20 cellular contexts compared by ENCODE assay signal in the genomic region with DNA sequence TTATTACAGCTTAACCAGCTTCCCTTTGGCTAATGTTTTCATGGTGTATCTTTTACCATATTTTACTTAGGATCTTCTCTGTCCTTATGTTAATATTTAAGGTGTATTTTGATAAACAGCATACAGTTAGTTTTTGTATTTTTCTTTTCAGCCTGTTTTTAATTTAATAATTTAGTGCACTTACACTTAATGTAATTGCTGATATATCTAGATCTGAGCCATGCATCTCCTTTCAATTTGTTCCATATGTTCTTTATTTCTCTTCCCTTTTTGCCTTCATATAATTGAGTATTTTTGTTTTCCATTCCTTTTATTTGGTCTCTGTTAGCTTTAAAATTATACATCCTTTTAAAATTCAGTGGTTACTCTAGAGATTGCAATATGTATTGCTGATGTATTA.
A peak's percentile ranks its signal among the peaks of the same experiment; 100 is the strongest.
DNase-seq lines count a peak whose midpoint lies in the region; ATAC-seq, FAIRE-seq and TF ChIP-seq lines count a peak whose summit lies in the region.
"Had no signal": no experiment of that assay in that cellular context is flagged by ENCODE, and none has a peak within 500 bp of the region (broad histone marks: within the 10 kb centered on the region; RNA-seq: fewer than 3 reads in every experiment).

No MANE protein-coding gene starts in this region.

- DNase-seq in K562 (ENCODE audit: extremely low read depth in 1 of 4, low spot score in 3 of 4): no peak
- DNase-seq in CD8-positive, alpha-beta memory T cell: no peak
- DNase-seq: 8988T; Calu3; CD4-positive, alpha-beta memory T cell; DMS79 treated with DMSO at 0.1 percent for 48 hours; GOT3; H7; HFFc6; IMR-90 had no signal

- no peak for TF ChIP-seq EP300 in K562 (IDR thresholded peaks at IDR 0.05; ENCODE audit: low read length)

- H2AFZ ChIP-seq in K562 (ENCODE audit: low read depth, low read length): no peak overlapping the region

- no peak overlapping the region for H3K9ac ChIP-seq in K562 (ENCODE audit: insufficient read depth in 1 of 2, low read depth in 2 of 2, low read length in 2 of 2)
- H3K9ac ChIP-seq: BLaER1 had no signal

- no TSS peak for BruUV-seq in K562 (replicated peaks; lab: Mats Ljungman, UMichigan)

- no peak overlapping the region for H3K4me3 ChIP-seq in K562
- H3K4me3 ChIP-seq in CD8-positive, alpha-beta memory T cell (ENCODE audit: low read length): no peak overlapping the region
- H3K4me3 ChIP-seq: BLaER1, GM12878 had no signal

- H3K36me3 ChIP-seq in K562 (ENCODE audit: control insufficient read depth, insufficient read depth, low read length): peaks cover 61% of the 10 kb centered on the region
- peaks cover 6% of the 10 kb centered on the region for H3K36me3 ChIP-seq in CD8-positive, alpha-beta memory T cell (ENCODE audit: insufficient read depth, low read length)

- H3K27me3 ChIP-seq in K562 (ENCODE audit: control insufficient read depth in 2 of 2, insufficient read depth in 2 of 2, low read length in 2 of 2): no peaks in the 10 kb centered on the region
- no peaks in the 10 kb centered on the region for H3K27me3 ChIP-seq in CD8-positive, alpha-beta memory T cell (ENCODE audit: insufficient read depth, low read length, poor library complexity, severe bottlenecking)
- H3K27me3 ChIP-seq: BLaER1 had no signal

- no peak overlapping the region for H3K4me2 ChIP-seq in K562 (ENCODE audit: insufficient read depth, low read length)
- H3K4me2 ChIP-seq: BLaER1 had no signal

- no peaks in the 10 kb centered on the region; the same call in 1 of the 2 replicates for H4K20me1 ChIP-seq in K562 (replicated peaks; ENCODE audit: control insufficient read depth, insufficient read depth, low read length)
- H4K20me1 ChIP-seq: BLaER1 had no signal

- no peaks in the 10 kb centered on the region for H3K9me3 Mint-ChIP-seq in stimulated activated memory B cell treated with anti-CD40 and anti-IgM and Interleukin-4, amounts not matched to agents 10 μg/mL and 1 μg/mL and 100 μg/mL, for 72 hours
- no peaks in the 10 kb centered on the region for H3K9me3 Mint-ChIP-seq in CD8-positive, alpha-beta memory T cell
- H3K9me3 Mint-ChIP-seq: CD14-positive monocyte; CD4-positive, alpha-beta memory T cell; HFFc6 had no signal

- no peaks in the 10 kb centered on the region for H3K9me3 ChIP-seq in K562 (replicated peaks; ENCODE audit: control insufficient read depth, insufficient read depth, low read depth, low read length)
- no peaks in the 10 kb centered on the region for H3K9me3 ChIP-seq in CD8-positive, alpha-beta memory T cell (ENCODE audit: low read length)
- H3K9me3 ChIP-seq: BLaER1 had no signal

- TF ChIP-seq CTCF in K562 (IDR thresholded peaks at IDR 0.05 in 2 of 3, conservative IDR thresholded peaks at IDR 0.05 in 1 of 3; ENCODE audit: insufficient read depth in 2 of 3, low read depth in 1 of 3, low read length in 3 of 3): no peak

- intact Hi-C loops in K562 (cut with micrococcal nuclease): loop anchor here (5.0 to 10.0 kb wide), 2 partner anchors 370 to 898 kb away; no protein-coding TSS in a partner anchor

- no peak for TF ChIP-seq POLR2A in K562 (conservative IDR thresholded peaks at IDR 0.05)

- H3K4me1 Mint-ChIP-seq in stimulated activated memory B cell treated with anti-CD40 and anti-IgM and Interleukin-4, amounts not matched to agents 10 μg/mL and 1 μg/mL and 100 μg/mL, for 72 hours: no peaks in the 10 kb centered on the region
- H3K4me1 Mint-ChIP-seq in CD8-positive, alpha-beta memory T cell: peaks cover 0 to 10% (median 10%) of the 10 kb centered on the region in 3 donors
- H3K4me1 Mint-ChIP-seq: CD14-positive monocyte had no signal

- CTCF ChIA-PET in K562 (lab: Yijun Ruan, JAX; ENCODE audit: low intra/inter-chr PET ratio): no interaction called here
- CTCF ChIA-PET in CD8-positive, alpha-beta memory T cell (lab: Charles Lee): no interaction called here

- no peaks in the 10 kb centered on the region for H3K27me3 Mint-ChIP-seq in stimulated activated memory B cell treated with anti-CD40 and anti-IgM and Interleukin-4, amounts not matched to agents 10 μg/mL and 1 μg/mL and 100 μg/mL, for 72 hours
- H3K27me3 Mint-ChIP-seq in CD8-positive, alpha-beta memory T cell: no peaks in the 10 kb centered on the region
- H3K27me3 Mint-ChIP-seq: CD4-positive, alpha-beta memory T cell had no signal

- ATAC-seq in SK-N-SH treated with all-trans-retinoic acid at 6 μM for 48 hours (no peak), K562 (no peak), GM18517 (IDR thresholded peaks at IDR 0.05; ENCODE audit: unreplicated experiment) (no peak), GM21786 (IDR thresholded peaks at IDR 0.05; ENCODE audit: unreplicated experiment) (no peak)
- no peak for ATAC-seq in stimulated activated memory B cell treated with anti-CD40 and anti-IgM and Interleukin-4, amounts not matched to agents 10 μg/mL and 1 μg/mL and 100 μg/mL, for 72 hours
- ATAC-seq: GM12878, HCT116 had no signal

- no peaks in the 10 kb centered on the region for H3K79me2 ChIP-seq in K562 (ENCODE audit: control insufficient read depth, insufficient read depth, low read length)

- peak overlapping the region; percentile 36 for H3K27ac Mint-ChIP-seq in stimulated activated memory B cell treated with anti-CD40 and anti-IgM and Interleukin-4, amounts not matched to agents 10 μg/mL and 1 μg/mL and 100 μg/mL, for 72 hours
- H3K27ac Mint-ChIP-seq in CD8-positive, alpha-beta memory T cell: peak overlapping the region in 2 of 8 donors; percentile 8 to 61
- H3K27ac Mint-ChIP-seq: CD14-positive monocyte, HFFc6 had no signal

- TF ChIP-seq RAD21 in K562 (CRISPR knock-in tag; conservative IDR thresholded peaks at IDR 0.05 in 1 of 2, IDR thresholded peaks at IDR 0.05 in 1 of 2): no peak

- POLR2A ChIA-PET in K562 (lab: Yijun Ruan, JAX): no interaction called here
- POLR2A ChIA-PET in CD8-positive, alpha-beta memory T cell (lab: Charles Lee): no interaction called here

- peak; percentile 6 for FAIRE-seq in G401.6 (lab: Jason Lieb, UNC)
- no peak for FAIRE-seq in K562 (lab: Jason Lieb, UNC)
- FAIRE-seq: GM12878, HTR-8/SVneo had no signal

- no peak overlapping the region for H3K27ac ChIP-seq in K562 (ENCODE audit: extremely low read depth, low read depth, low read length)
- no peak overlapping the region for H3K27ac ChIP-seq in CD8-positive, alpha-beta memory T cell (ENCODE audit: low read depth, low read length)
- H3K27ac ChIP-seq: BLaER1 had no signal

- peaks cover 52% of the 10 kb centered on the region for H3K36me3 Mint-ChIP-seq in stimulated activated memory B cell treated with anti-CD40 and anti-IgM and Interleukin-4, amounts not matched to agents 10 μg/mL and 1 μg/mL and 100 μg/mL, for 72 hours
- H3K36me3 Mint-ChIP-seq in CD8-positive, alpha-beta memory T cell: peaks cover 8 to 42% (median 14%) of the 10 kb centered on the region in 3 donors

- in situ Hi-C loops in K562 (cut with MboI): loop anchor here (10.0 kb wide), 2 partner anchors 200 to 900 kb away; no protein-coding TSS in a partner anchor

- no peaks in the 10 kb centered on the region for H3K4me1 ChIP-seq in K562 (replicated peaks in 1 of 2; ENCODE audit: control insufficient read depth in 2 of 2, insufficient read depth in 2 of 2, low read length in 2 of 2)
- H3K4me1 ChIP-seq in CD8-positive, alpha-beta memory T cell (ENCODE audit: insufficient read depth, low read length): no peaks in the 10 kb centered on the region
- H3K4me1 ChIP-seq: BLaER1 had no signal

- no peaks in the 10 kb centered on the region for H3K9me1 ChIP-seq in K562 (ENCODE audit: control insufficient read depth, insufficient read depth, low read length)

- H3K4me3 Mint-ChIP-seq in stimulated activated memory B cell treated with anti-CD40 and anti-IgM and Interleukin-4, amounts not matched to agents 10 μg/mL and 1 μg/mL and 100 μg/mL, for 72 hours: no peak overlapping the region
- H3K4me3 Mint-ChIP-seq in CD8-positive, alpha-beta memory T cell: no peak overlapping the region
- H3K4me3 Mint-ChIP-seq: CD14-positive monocyte; CD4-positive, alpha-beta memory T cell; HFFc6 had no signal

TF ChIP-seq in SK-N-SH treated with all-trans-retinoic acid at 6 μM for 48 hours, 23 proteins besides CTCF, POLR2A, EP300 and RAD21 (continues in another document):
- TF ChIP-seq TCF4 (CRISPR knock-in tag; IDR thresholded peaks at IDR 0.05; ENCODE audit: borderline replicate concordance) (peak; percentile 95), CSDC2 (CRISPR knock-in tag; IDR thresholded peaks at IDR 0.05) (no peak), ZNF8 (CRISPR knock-in tag; IDR thresholded peaks at IDR 0.05) (peak; percentile 70), CSRNP3 (CRISPR knock-in tag; IDR thresholded peaks at IDR 0.05) (0 out of 2 replicates have a peak, but pooled peaks have one; percentile 54)

TF ChIP-seq in K562, 482 proteins besides CTCF, POLR2A, EP300 and RAD21:
- TF ChIP-seq BHLHE40 (IDR thresholded peaks at IDR 0.05; ENCODE audit: low read length) (no peak), TAF7 (tag; IDR thresholded peaks at IDR 0.05) (no peak), ZSCAN32 (CRISPR knock-in tag; IDR thresholded peaks at IDR 0.05) (no peak), MBD2 (IDR thresholded peaks at IDR 0.05; ENCODE audit: borderline replicate concordance, low read depth) (no peak), ZNF507 (tag; conservative IDR thresholded peaks at IDR 0.05) (peak; percentile 35; the same call in 1 of the 2 replicates), DACH1 (IDR thresholded peaks at IDR 0.05; ENCODE audit: partially characterized antibody) (no peak)
- TF ChIP-seq, protein P1, sequence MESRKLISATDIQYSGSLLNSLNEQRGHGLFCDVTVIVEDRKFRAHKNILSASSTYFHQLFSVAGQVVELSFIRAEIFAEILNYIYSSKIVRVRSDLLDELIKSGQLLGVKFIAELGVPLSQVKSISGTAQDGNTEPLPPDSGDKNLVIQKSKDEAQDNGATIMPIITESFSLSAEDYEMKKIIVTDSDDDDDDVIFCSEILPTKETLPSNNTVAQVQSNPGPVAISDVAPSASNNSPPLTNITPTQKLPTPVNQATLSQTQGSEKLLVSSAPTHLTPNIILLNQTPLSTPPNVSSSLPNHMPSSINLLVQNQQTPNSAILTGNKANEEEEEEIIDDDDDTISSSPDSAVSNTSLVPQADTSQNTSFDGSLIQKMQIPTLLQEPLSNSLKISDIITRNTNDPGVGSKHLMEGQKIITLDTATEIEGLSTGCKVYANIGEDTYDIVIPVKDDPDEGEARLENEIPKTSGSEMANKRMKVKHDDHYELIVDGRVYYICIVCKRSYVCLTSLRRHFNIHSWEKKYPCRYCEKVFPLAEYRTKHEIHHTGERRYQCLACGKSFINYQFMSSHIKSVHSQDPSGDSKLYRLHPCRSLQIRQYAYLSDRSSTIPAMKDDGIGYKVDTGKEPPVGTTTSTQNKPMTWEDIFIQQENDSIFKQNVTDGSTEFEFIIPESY (CRISPR knock-in tag; IDR thresholded peaks at IDR 0.05): no peak
